Comparison of ENCODE assay signal across 17 cellular contexts in the genomic region with DNA sequence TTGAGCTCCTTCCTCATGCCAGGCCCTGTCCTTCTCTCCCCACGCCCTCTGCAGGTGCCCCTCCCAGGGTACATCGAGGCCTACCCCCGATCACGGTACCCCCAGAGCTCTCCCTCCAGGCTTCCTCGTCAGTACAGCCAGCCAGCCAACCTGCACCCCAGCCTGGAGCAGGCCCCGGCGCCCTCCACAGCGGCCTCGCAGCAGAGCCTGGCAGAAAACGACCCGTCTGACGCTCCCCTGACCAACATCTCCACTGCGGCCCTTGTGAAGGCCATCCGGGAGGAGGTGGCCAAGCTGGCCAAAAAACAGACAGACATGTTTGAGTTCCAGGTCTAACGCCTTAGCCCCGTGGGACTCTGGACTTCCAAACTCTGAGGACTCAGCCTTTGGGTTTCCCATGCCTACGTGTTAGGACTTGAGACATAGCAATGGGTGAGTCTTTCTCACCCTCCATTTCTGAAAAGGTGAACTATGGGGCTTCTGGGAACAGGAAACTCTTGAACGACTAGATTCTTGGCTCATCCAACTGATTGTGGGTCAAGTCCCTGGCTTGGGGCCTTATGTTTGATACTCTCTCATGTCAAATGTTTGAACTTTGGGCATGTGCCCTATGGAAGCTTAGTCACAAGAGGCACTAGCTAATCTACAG. TPM values are rescaled to one million over a fixed set of nuclear protein-coding genes. Genes with fewer than 3 reads are reported as not detected.
"Had no signal": no experiment of that assay in that cellular context is flagged by ENCODE, and none has a peak within 500 bp of the region (broad histone marks: within the 10 kb centered on the region; RNA-seq: fewer than 3 reads in every experiment).

No MANE protein-coding gene starts in this region.

- H3K36me3 Mint-ChIP-seq: naive thymus-derived CD8-positive, alpha-beta T cell had no signal

- ATAC-seq: mucosa of descending colon; naive thymus-derived CD8-positive, alpha-beta T cell; psoas muscle had no signal

- H3K4me3 Mint-ChIP-seq: activated CD4-positive, alpha-beta memory T cell treated with anti-CD3 and anti-CD28 coated beads, Interleukin-2, amount 10 ng/mL, durations not matched to agents 7 days and 5 days; naive thymus-derived CD8-positive, alpha-beta T cell; stimulated activated naive CD8-positive, alpha-beta T cell treated with anti-CD3 and anti-CD28 coated beads, Interleukin-15, Interleukin-2, amounts not matched to agents 100 ng/mL and 50 ng/mL, for 24 hours had no signal

- FAIRE-seq: endothelial cell of umbilical vein had no signal

- DNase-seq: activated CD4-positive, alpha-beta memory T cell treated with anti-CD3 and anti-CD28 coated beads, Interleukin-2, amount 10 ng/mL, durations not matched to agents 7 days and 5 days; activated CD8-positive, alpha-beta memory T cell treated with anti-CD3 and anti-CD28 coated beads, Interleukin-2, amount 50 U/mL, for 48 hours; caudate nucleus; colonic mucosa; mucosa of descending colon; naive thymus-derived CD8-positive, alpha-beta T cell; occipital lobe; psoas muscle; stimulated activated CD4-positive, alpha-beta T cell treated with anti-CD3 and anti-CD28 coated beads, Interleukin-4, amount 100 ng/mL, for 1 hour; stimulated activated CD8-positive, alpha-beta memory T cell treated with anti-CD3 and anti-CD28 coated beads, Interleukin-4, amount 100 ng/mL, for 48 hours; T-helper 9 cell; testis had no signal

- H3K9me3 Mint-ChIP-seq: activated CD4-positive, alpha-beta memory T cell treated with anti-CD3 and anti-CD28 coated beads, Interleukin-2, amount 10 ng/mL, durations not matched to agents 7 days and 5 days; naive thymus-derived CD8-positive, alpha-beta T cell; stimulated activated naive CD8-positive, alpha-beta T cell treated with anti-CD3 and anti-CD28 coated beads, Interleukin-15, Interleukin-2, amounts not matched to agents 100 ng/mL and 50 ng/mL, for 24 hours had no signal

- H3K4me1 Mint-ChIP-seq: naive thymus-derived CD8-positive, alpha-beta T cell had no signal

- H3K36me3 ChIP-seq: ascending aorta, colonic mucosa had no signal

- H3K9me3 ChIP-seq: ascending aorta, colonic mucosa, mucosa of descending colon, psoas muscle, testis had no signal

- H3K4me3 ChIP-seq: ascending aorta, colonic mucosa, mucosa of descending colon, psoas muscle, testis had no signal

- H3K27ac Mint-ChIP-seq: activated CD4-positive, alpha-beta memory T cell treated with anti-CD3 and anti-CD28 coated beads, Interleukin-2, amount 10 ng/mL, durations not matched to agents 7 days and 5 days; naive thymus-derived CD8-positive, alpha-beta T cell; stimulated activated naive CD8-positive, alpha-beta T cell treated with anti-CD3 and anti-CD28 coated beads, Interleukin-15, Interleukin-2, amounts not matched to agents 100 ng/mL and 50 ng/mL, for 24 hours had no signal

- H3K27me3 ChIP-seq: ascending aorta, colonic mucosa, testis had no signal

- H3K4me1 ChIP-seq: ascending aorta, colonic mucosa, testis had no signal

- H3K27ac ChIP-seq: ascending aorta, colonic mucosa, psoas muscle, testis had no signal

RNA-seq across cellular contexts. Expression of gene C11orf91, which starts 32.7 kb away (rescaled TPM):
- total RNA-seq: activated CD4-positive, alpha-beta memory T cell treated with anti-CD3 and anti-CD28 coated beads, Interleukin-2, amount 10 ng/mL, durations not matched to agents 7 days and 5 days; ascending aorta; colonic mucosa; lung microvascular endothelial cell; occipital lobe; urinary bladder had no signal
- polyA plus RNA-seq: naive thymus-derived CD8-positive, alpha-beta T cell; urinary bladder had no signal
